15 cellular contexts compared by ENCODE assay signal in genomic region chr3:106160396-106160795, GRCh38.
DNase-seq lines count a peak whose midpoint lies in the region; ATAC-seq and TF ChIP-seq lines count a peak whose summit lies in the region.
"Had no signal": no experiment of that assay in that cellular context is flagged by ENCODE, and none has a peak within 500 bp of the region (broad histone marks: within the 10 kb centered on the region; RNA-seq: fewer than 3 reads in every experiment).

No MANE protein-coding gene starts in this region.

- no peaks in the 10 kb centered on the region for H3K4me1 ChIP-seq in osteoblast (ENCODE audit: insufficient read depth, low read length)
- H3K4me1 ChIP-seq: BLaER1 had no signal

- H3K79me2 ChIP-seq in osteoblast (ENCODE audit: insufficient read depth, low read length) = no peaks in the 10 kb centered on the region

- no peak overlapping the region for H3K4me2 ChIP-seq in osteoblast (ENCODE audit: insufficient read depth, low read length)
- H3K4me2 ChIP-seq: BLaER1 had no signal

- H3K27me3 ChIP-seq in osteoblast (ENCODE audit: insufficient read depth, low read length) = no peaks in the 10 kb centered on the region
- H3K27me3 ChIP-seq: BLaER1 had no signal

- no peaks in the 10 kb centered on the region for H4K20me1 ChIP-seq in osteoblast (ENCODE audit: insufficient read depth, low read length)
- H4K20me1 ChIP-seq: BLaER1 had no signal

- H3K4me3 ChIP-seq in fibroblast of mammary gland (ENCODE audit: control insufficient read depth, low read depth, low read length) (no peak overlapping the region), osteoblast (ENCODE audit: insufficient read depth, low read length) (no peak overlapping the region)
- H3K4me3 ChIP-seq: BLaER1 had no signal

- TF ChIP-seq POLR2A in GM18505 (IDR thresholded peaks at IDR 0.05; ENCODE audit: borderline replicate concordance, extremely low read depth, insufficient read depth, insufficient read length) = no peak

- H2AFZ ChIP-seq in osteoblast (ENCODE audit: low read length) = peak overlapping the region; percentile 31

- no peaks in the 10 kb centered on the region for H3K9me3 ChIP-seq in osteoblast (ENCODE audit: low read depth, low read length)
- H3K9me3 ChIP-seq: BLaER1, Caco-2 had no signal

- no peak for ATAC-seq in GM18505 (IDR thresholded peaks at IDR 0.05; ENCODE audit: unreplicated experiment)

- TF ChIP-seq CTCF in AG09319 (IDR thresholded peaks at IDR 0.05; ENCODE audit: low read depth, low read length) (no peak), fibroblast of mammary gland (conservative IDR thresholded peaks at IDR 0.05; ENCODE audit: control insufficient read depth, insufficient read depth, low read depth, low read length) (no peak), osteoblast (IDR thresholded peaks at IDR 0.05; ENCODE audit: extremely low read depth, low read depth, low read length) (no peak)

- DNase-seq in AG09319 (ENCODE audit: extremely low read depth, low read depth) (peak; percentile 8), amniotic epithelial cell (ENCODE audit: low read depth) (peak; percentile 64), fibroblast of mammary gland (ENCODE audit: low read depth) (peak; percentile 2), osteoblast (ENCODE audit: insufficient read length, low spot score, missing footprints) (no peak), occipital lobe (lab: John Stamatoyannopoulos, UW) (no peak)
- DNase-seq in central memory CD4-positive, alpha-beta T cell = no peak
- DNase-seq: AML-193; Caco-2; CD8-positive, alpha-beta memory T cell; DND-41; GDM1; H7 had no signal

- H3K36me3 ChIP-seq in osteoblast (ENCODE audit: insufficient read depth, low read length) = no peaks in the 10 kb centered on the region
- H3K36me3 ChIP-seq: BLaER1 had no signal

- H3K27ac ChIP-seq in osteoblast (ENCODE audit: low read depth, low read length) = no peak overlapping the region
- H3K27ac ChIP-seq: 22Rv1, BLaER1 had no signal

Comparison
In these comparisons a context has a peak if more than half of its experiments do, and no peak if none do; other contexts are left out.
1. DNase-seq: peak in AG09319 (single experiment), amniotic epithelial cell (single experiment) and fibroblast of mammary gland (single experiment); none in osteoblast (single experiment), central memory CD4-positive, alpha-beta T cell (single experiment) and occipital lobe (single experiment).